In the genomic region with DNA sequence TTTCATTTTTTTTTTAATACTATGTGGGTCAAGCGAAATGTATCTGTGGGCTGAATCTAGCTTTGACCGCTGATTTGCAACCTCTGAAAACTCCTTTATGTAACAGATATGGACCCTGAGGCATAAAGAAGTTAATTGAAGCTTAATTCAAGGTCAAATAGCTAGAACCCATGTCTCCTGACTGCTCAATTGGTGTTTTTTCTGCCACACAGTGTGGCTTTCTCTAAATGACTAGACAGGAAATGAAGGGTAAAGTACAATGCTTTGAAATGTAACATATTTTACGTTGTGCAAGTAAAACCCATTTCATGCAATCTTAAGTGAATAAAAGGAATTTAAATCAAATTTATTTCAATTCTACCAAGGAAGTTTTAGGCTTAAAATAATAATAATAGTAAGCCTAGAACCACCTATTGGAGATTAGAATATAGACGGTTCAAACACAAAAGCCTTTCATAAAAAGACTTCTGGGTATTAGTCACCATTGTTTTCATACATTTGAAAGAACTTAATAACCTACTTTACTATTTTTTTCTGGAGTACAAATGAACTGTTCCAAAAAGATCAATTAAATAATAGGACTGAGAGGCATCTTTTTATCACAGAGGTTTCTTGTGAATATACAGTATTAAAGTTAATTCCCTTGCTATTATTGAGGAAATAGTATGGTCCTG, we compare ENCODE assay signal across 22 cellular contexts.
A peak's percentile ranks its signal among the peaks of the same experiment; 100 is the strongest.
DNase-seq lines count a peak whose midpoint lies in the region; ATAC-seq and TF ChIP-seq lines count a peak whose summit lies in the region.
"Had no signal": no experiment of that assay in that cellular context is flagged by ENCODE, and none has a peak within 500 bp of the region (broad histone marks: within the 10 kb centered on the region; RNA-seq: fewer than 3 reads in every experiment).

No MANE protein-coding gene starts in this region.

- no peak overlapping the region for H3K4me3 ChIP-seq in gastroesophageal sphincter
- H3K4me3 ChIP-seq: esophagus squamous epithelium, MG63, thoracic aorta had no signal

- H3K27me3 ChIP-seq in gastroesophageal sphincter = no peaks in the 10 kb centered on the region
- H3K27me3 ChIP-seq: esophagus squamous epithelium, MG63, neutrophil had no signal

- no peak for TF ChIP-seq CTCF in gastroesophageal sphincter (IDR thresholded peaks at IDR 0.05)

- H3K27ac ChIP-seq in gastroesophageal sphincter = no peak overlapping the region
- H3K27ac ChIP-seq: esophagus squamous epithelium, neutrophil, thoracic aorta had no signal

- WGBS in gastroesophageal sphincter (ENCODE audit: low coverage in 1 of 2), 2 donors = 77 to 90% methylated on average over 4 of the region's 4 CpGs

- no peak for TF ChIP-seq POLR2A in gastroesophageal sphincter (IDR thresholded peaks at IDR 0.05)

- H3K36me3 ChIP-seq in gastroesophageal sphincter = no peaks in the 10 kb centered on the region
- H3K36me3 ChIP-seq: esophagus squamous epithelium, MG63, neutrophil, thoracic aorta had no signal

- no peaks in the 10 kb centered on the region for H3K4me1 ChIP-seq in gastroesophageal sphincter
- H3K4me1 ChIP-seq: esophagus squamous epithelium had no signal

- no peaks in the 10 kb centered on the region for H3K9me3 ChIP-seq in gastroesophageal sphincter
- H3K9me3 ChIP-seq: esophagus squamous epithelium, MG63, neutrophil, thoracic aorta had no signal

- TF ChIP-seq EP300 in gastroesophageal sphincter (IDR thresholded peaks at IDR 0.05) = no peak

- ATAC-seq in GM18873 (IDR thresholded peaks at IDR 0.05; ENCODE audit: low FRiP score, unreplicated experiment) (peak; percentile 71), GM21786 (IDR thresholded peaks at IDR 0.05; ENCODE audit: unreplicated experiment) (peak; percentile 96), HG03342 (IDR thresholded peaks at IDR 0.05; ENCODE audit: unreplicated experiment) (peak; percentile 90), gastroesophageal sphincter (no peak)

- DNase-seq in foreskin melanocyte = peak; percentile 3
- DNase-seq in NCI-H1694 treated with DMSO at 0.1 percent for 48 hours (lab: John Stamatoyannopoulos, UW) = no peak
- no peak for DNase-seq in dedifferentiated amniotic fluid mesenchymal stem cell (ENCODE audit: extremely low spot score)
- DNase-seq in NCI-H1694 (lab: John Stamatoyannopoulos, UW) = no peak
- DNase-seq: activated CD4-positive, alpha-beta memory T cell treated with anti-CD3 and anti-CD28 coated beads, Interleukin-2, amount 10 ng/mL, durations not matched to agents 7 days and 5 days; activated naive CD4-positive, alpha-beta T cell treated with anti-CD3 and anti-CD28 coated beads, Interleukin-2, amount 50 U/mL, for 16 hours; activated T-cell treated with anti-CD3 and anti-CD28 coated beads, Interleukin-2, amount 50 U/mL, for 1 hour; AML-193; COR-L47; effector memory CD4-positive, alpha-beta T cell; esophagus squamous epithelium; MG63; NCI-H1930; NCI-H446 treated with DMSO at 0.1 percent for 48 hours; retina; stimulated activated CD4-positive, alpha-beta T cell treated with anti-CD3 and anti-CD28 coated beads, Interleukin-12 subunit alpha, Interleukin-12 subunit beta, amount 100 ng/mL, for 4 hours had no signal
